Comparison of ENCODE assay signal across 16 cellular contexts in the genomic region with DNA sequence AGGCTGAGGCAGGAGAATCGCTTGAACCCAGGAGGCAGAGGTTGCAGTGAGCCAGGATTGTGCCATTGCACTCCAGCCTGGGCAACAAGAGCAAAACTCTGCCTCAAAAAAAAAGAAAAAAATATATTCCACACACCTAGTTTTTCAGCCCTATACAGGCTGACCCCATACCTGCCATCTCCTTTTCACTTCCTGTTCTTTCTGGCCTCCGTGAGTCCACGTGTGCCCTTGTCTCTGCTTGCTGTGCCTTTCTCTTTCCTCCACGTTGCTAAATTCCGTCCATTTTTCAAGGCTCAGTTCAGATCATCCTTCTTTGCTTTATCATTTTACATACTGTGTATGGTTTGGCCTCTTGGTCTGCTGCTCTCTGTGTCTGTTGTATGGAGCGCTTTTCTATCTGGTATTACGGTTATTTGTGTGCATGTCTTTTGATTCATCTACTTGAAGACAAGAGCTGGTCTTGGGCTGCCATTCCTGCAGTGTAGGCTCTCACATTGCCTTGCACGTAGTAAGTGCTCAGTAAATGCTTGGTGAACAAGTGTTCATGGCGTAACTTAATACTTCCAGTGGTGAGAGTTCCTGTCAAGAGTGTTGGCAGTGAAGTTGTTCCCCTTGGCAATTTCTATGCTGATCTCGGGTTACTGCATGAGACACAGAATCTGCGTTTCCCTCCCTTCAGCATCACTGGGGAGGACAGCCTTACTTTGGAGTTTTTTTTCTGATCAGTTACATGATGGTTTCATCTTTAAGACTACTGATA. TPM values are rescaled to one million over a fixed set of nuclear protein-coding genes. Genes with fewer than 3 reads are reported as not detected.
DNase-seq lines count a peak whose midpoint lies in the region; ATAC-seq and TF ChIP-seq lines count a peak whose summit lies in the region.
"Had no signal": no experiment of that assay in that cellular context is flagged by ENCODE, and none has a peak within 500 bp of the region (broad histone marks: within the 10 kb centered on the region; RNA-seq: fewer than 3 reads in every experiment).

No MANE protein-coding gene starts in this region.

- H3K4me3 ChIP-seq in HFF-Myc (replicated peaks; ENCODE audit: low read depth, low read length) (no peak overlapping the region), choroid plexus epithelial cell (ENCODE audit: low read depth, low read length) (no peak overlapping the region), gastrocnemius medialis (no peak overlapping the region), sigmoid colon (no peak overlapping the region)
- H3K4me3 ChIP-seq: cardiac muscle cell, GM23248, PC-9 had no signal

- no peak for TF ChIP-seq POLR2A in gastrocnemius medialis (IDR thresholded peaks at IDR 0.05)
- no peak for TF ChIP-seq POLR2A in sigmoid colon (IDR thresholded peaks at IDR 0.05)

- no peak for TF ChIP-seq CTCF in HFF-Myc (IDR thresholded peaks at IDR 0.05; ENCODE audit: low read depth, low read length, missing control alignments)
- TF ChIP-seq CTCF in choroid plexus epithelial cell (conservative IDR thresholded peaks at IDR 0.05; ENCODE audit: low read depth, low read length), result no peak
- no peak for TF ChIP-seq CTCF in gastrocnemius medialis (IDR thresholded peaks at IDR 0.05 in 4 of 5, conservative IDR thresholded peaks at IDR 0.05 in 1 of 5)
- no peak for TF ChIP-seq CTCF in sigmoid colon (IDR thresholded peaks at IDR 0.05)

- WGBS in sigmoid colon, 2 donors, result 88 to 96% methylated on average over 11 of the region's 11 CpGs

- no peak for TF ChIP-seq EP300 in sigmoid colon (IDR thresholded peaks at IDR 0.05)

- in situ Hi-C loops in gastrocnemius medialis (cut with MboI; ENCODE audit: low sequenced_read_pairs in 4 of 4), result loop anchor here in 1 of 4 donors (10.0 kb wide), 1 partner anchor 47 kb away; no protein-coding TSS in a partner anchor

- H3K9me3 ChIP-seq in gastrocnemius medialis, result no peaks in the 10 kb centered on the region
- H3K9me3 ChIP-seq in sigmoid colon, result no peaks in the 10 kb centered on the region

- ATAC-seq in gastrocnemius medialis, result peak; percentile 72 to 75

- H3K36me3 ChIP-seq in gastrocnemius medialis (no peaks in the 10 kb centered on the region), sigmoid colon (no peaks in the 10 kb centered on the region)
- H3K36me3 ChIP-seq: cardiac muscle cell had no signal

- peak; percentile 31 for DNase-seq in HFF-Myc (ENCODE audit: extremely low read depth, low read depth)
- peak; percentile 16 for DNase-seq in NCI-H2029 (lab: John Stamatoyannopoulos, UW)
- DNase-seq in choroid plexus epithelial cell (ENCODE audit: low read depth), result peak; percentile 65
- DNase-seq in gastrocnemius medialis, result peak; percentile 45 to 70
- no peak for DNase-seq in iPS-NIHi11 (ENCODE audit: low spot score)
- DNase-seq in COLO829 (ENCODE audit: low spot score), result no peak
- no peak for DNase-seq in sigmoid colon
- DNase-seq: activated naive CD4-positive, alpha-beta T cell; C1 segment of cervical spinal cord; foreskin melanocyte; GM23248; NCI-H1694 treated with DMSO at 0.1 percent for 48 hours; NCI-H69; stimulated activated CD4-positive, alpha-beta T cell treated with anti-CD3 and anti-CD28 coated beads, Interleukin-12 subunit alpha, Interleukin-12 subunit beta, amount 100 ng/mL, for 4 hours had no signal

- H3K27me3 ChIP-seq in gastrocnemius medialis, result no peaks in the 10 kb centered on the region
- no peaks in the 10 kb centered on the region for H3K27me3 ChIP-seq in sigmoid colon
- H3K27me3 ChIP-seq: cardiac muscle cell had no signal

- peaks cover 25 to 59% of the 10 kb centered on the region in 2 donors for H3K4me1 ChIP-seq in gastrocnemius medialis
- H3K4me1 ChIP-seq in sigmoid colon, result peaks cover 0 to 30% (median 20%) of the 10 kb centered on the region in 4 donors

- intact Hi-C loops in gastrocnemius medialis (cut with DNase I; ENCODE audit: low total_unique reads) (no loop called here), sigmoid colon (cut with DNase I) (no loop called here)

- H3K27ac ChIP-seq in gastrocnemius medialis (peak overlapping the region; percentile 8 to 73 (median 62)), sigmoid colon (peak overlapping the region in 1 of 4 donors; percentile 29)
- H3K27ac ChIP-seq: cardiac muscle cell, GM23248, PC-9 had no signal

RNA-seq across cellular contexts. Expression of a gene that starts 57.5 kb away (rescaled TPM):
- total RNA-seq in gastrocnemius medialis (1 to 10 TPM; 5.4 to 9.0 (median 5.6) TPM), sigmoid colon (10 to 100 TPM in 3 of 4 donors, 1 to 10 TPM in 1; 7.9 to 12.2 (median 10.3) TPM)
- polyA plus RNA-seq in sigmoid colon, result 10 to 100 TPM in 1 of 3 donors, 1 to 10 TPM in 2; 2.4 to 23.3 (median 5.3) TPM

Comparison
In these comparisons a context has a peak if more than half of its experiments do, and no peak if none do; other contexts are left out.
1. DNase-seq: peak in HFF-Myc (single experiment), NCI-H2029 (single experiment), choroid plexus epithelial cell (single experiment) and gastrocnemius medialis (2 of 2); none in iPS-NIHi11 (single experiment), COLO829 (single experiment) and sigmoid colon (single experiment).